9 cellular contexts compared by ENCODE assay signal in genomic region chr7:151233804-151234203, GRCh38. TPM values are rescaled to one million over a fixed set of nuclear protein-coding genes. Genes with fewer than 3 reads are reported as not detected.
DNase-seq lines count a peak whose midpoint lies in the region; ATAC-seq, FAIRE-seq and TF ChIP-seq lines count a peak whose summit lies in the region.
"Had no signal": no experiment of that assay in that cellular context is flagged by ENCODE, and none has a peak within 500 bp of the region (broad histone marks: within the 10 kb centered on the region; RNA-seq: fewer than 3 reads in every experiment).

No MANE protein-coding gene starts in this region.

- peaks cover 4 to 7% of the 10 kb centered on the region in 2 donors for H3K36me3 ChIP-seq in kidney (ENCODE audit: control insufficient read depth in 1 of 2, insufficient read depth in 2 of 2, low read length in 2 of 2)
- peaks cover 4 to 39% (median 34%) of the 10 kb centered on the region in 5 donors for H3K36me3 ChIP-seq in subcutaneous abdominal adipose tissue (ENCODE audit: control insufficient read depth in 5 of 5, insufficient read depth in 5 of 5, low read length in 5 of 5)

- H3K27ac ChIP-seq in kidney (ENCODE audit: low read depth in 2 of 2, low read length in 2 of 2) (no peak overlapping the region), subcutaneous abdominal adipose tissue (ENCODE audit: low read depth, low read length) (no peak overlapping the region)

- FAIRE-seq in kidney (lab: Jason Lieb, UNC) = no peak

- H3K36me3 Mint-ChIP-seq in activated CD8-positive, alpha-beta memory T cell treated with anti-CD3 and anti-CD28 coated beads, Interleukin-2, amount 10 ng/mL, durations not matched to agents 7 days and 5 days = peaks cover 12% of the 10 kb centered on the region
- H3K36me3 Mint-ChIP-seq in activated naive CD8-positive, alpha-beta T cell = peaks cover 3% of the 10 kb centered on the region

- no peaks in the 10 kb centered on the region for H3K9me3 Mint-ChIP-seq in activated CD8-positive, alpha-beta memory T cell treated with anti-CD3 and anti-CD28 coated beads, Interleukin-2, amount 10 ng/mL, durations not matched to agents 7 days and 5 days (ENCODE audit: low read depth)
- H3K9me3 Mint-ChIP-seq in activated naive CD8-positive, alpha-beta T cell (ENCODE audit: low read depth) = no peaks in the 10 kb centered on the region

- intact Hi-C loops in kidney (cut with DNase I) = no loop called here

- DNase-seq in activated CD8-positive, alpha-beta memory T cell treated with anti-CD3 and anti-CD28 coated beads, Interleukin-2, amount 10 ng/mL, durations not matched to agents 7 days and 5 days = no peak
- no peak for DNase-seq in activated CD8-positive, alpha-beta memory T cell treated with anti-CD3 and anti-CD28 coated beads for 24 hours
- DNase-seq in kidney (no peak), COLO829 (ENCODE audit: low spot score) (no peak), middle frontal gyrus (ENCODE audit: extremely low spot score, low spot score) (no peak), NCI-H1930 (lab: John Stamatoyannopoulos, UW) (no peak)

- no peak for ATAC-seq in activated CD8-positive, alpha-beta memory T cell treated with anti-CD3 and anti-CD28 coated beads, Interleukin-2, amount 10 ng/mL, durations not matched to agents 7 days and 5 days

- H3K4me3 ChIP-seq in kidney (ENCODE audit: low read length in 2 of 2) (peak overlapping the region; percentile 67 to 76), subcutaneous abdominal adipose tissue (ENCODE audit: low read depth in 1 of 5, low read length in 5 of 5) (peak overlapping the region; percentile 81 to 90 (median 87))

- H3K4me1 Mint-ChIP-seq in activated CD8-positive, alpha-beta memory T cell treated with anti-CD3 and anti-CD28 coated beads, Interleukin-2, amount 10 ng/mL, durations not matched to agents 7 days and 5 days = peaks cover 25% of the 10 kb centered on the region
- peaks cover 23% of the 10 kb centered on the region for H3K4me1 Mint-ChIP-seq in activated naive CD8-positive, alpha-beta T cell (ENCODE audit: low read depth)

- peak overlapping the region; percentile 100 for H3K4me3 Mint-ChIP-seq in activated CD8-positive, alpha-beta memory T cell treated with anti-CD3 and anti-CD28 coated beads, Interleukin-2, amount 10 ng/mL, durations not matched to agents 7 days and 5 days
- peak overlapping the region; percentile 100 for H3K4me3 Mint-ChIP-seq in activated naive CD8-positive, alpha-beta T cell

- TF ChIP-seq CTCF in kidney (IDR thresholded peaks at IDR 0.05; ENCODE audit: borderline replicate concordance, extremely low read depth, insufficient read depth) = no peak

- no peaks in the 10 kb centered on the region for H3K27me3 ChIP-seq in subcutaneous abdominal adipose tissue (ENCODE audit: control insufficient read depth in 5 of 5, insufficient read depth in 4 of 5, low read length in 5 of 5)

- peak overlapping the region in 1 of 2 donors; percentile 84 for H3K9ac ChIP-seq in kidney (ENCODE audit: low read length in 2 of 2)
- H3K9ac ChIP-seq in subcutaneous abdominal adipose tissue (ENCODE audit: low read length in 5 of 5) = peak overlapping the region in 2 of 5 donors; percentile 17 to 89

- H3K27me3 Mint-ChIP-seq in activated CD8-positive, alpha-beta memory T cell treated with anti-CD3 and anti-CD28 coated beads, Interleukin-2, amount 10 ng/mL, durations not matched to agents 7 days and 5 days = no peaks in the 10 kb centered on the region
- H3K27me3 Mint-ChIP-seq in activated naive CD8-positive, alpha-beta T cell = no peaks in the 10 kb centered on the region

- peak overlapping the region; percentile 100 for H3K27ac Mint-ChIP-seq in activated CD8-positive, alpha-beta memory T cell treated with anti-CD3 and anti-CD28 coated beads, Interleukin-2, amount 10 ng/mL, durations not matched to agents 7 days and 5 days
- peak overlapping the region; percentile 98 for H3K27ac Mint-ChIP-seq in activated naive CD8-positive, alpha-beta T cell

- CTCF ChIA-PET in activated CD8-positive, alpha-beta memory T cell treated with anti-CD3 and anti-CD28 coated beads, Interleukin-2, amount 10 ng/mL, durations not matched to agents 7 days and 5 days (lab: Charles Lee) = interaction anchor here (1.4 to 4.7 kb wide), 2 partner anchors 10 to 14 kb away, joined by 3 to 47 read pairs; no protein-coding TSS in a partner anchor

- H3K4me1 ChIP-seq in kidney (ENCODE audit: control insufficient read depth in 1 of 2, insufficient read depth in 1 of 2, low read depth in 1 of 2, low read length in 2 of 2) (peaks cover 12 to 15% of the 10 kb centered on the region in 2 donors), subcutaneous abdominal adipose tissue (ENCODE audit: control insufficient read depth in 5 of 5, insufficient read depth in 5 of 5, low read length in 5 of 5) (peaks cover 6 to 28% (median 24%) of the 10 kb centered on the region in 5 donors)

- no peaks in the 10 kb centered on the region for H3K9me3 ChIP-seq in kidney (ENCODE audit: control insufficient read depth in 1 of 2, low read length in 2 of 2)
- H3K9me3 ChIP-seq in subcutaneous abdominal adipose tissue (ENCODE audit: control insufficient read depth in 5 of 5, low read length in 5 of 5) = no peaks in the 10 kb centered on the region

RNA-seq across cellular contexts. Expression of gene CHPF2, which starts 1.5 kb away (rescaled TPM):
- total RNA-seq in activated CD8-positive, alpha-beta memory T cell treated with anti-CD3 and anti-CD28 coated beads, Interleukin-2, amount 10 ng/mL, durations not matched to agents 7 days and 5 days = 10 to 100 TPM; 46.1 to 46.8 TPM
- 45.2 TPM for total RNA-seq in kidney
- polyA plus RNA-seq in kidney (ENCODE audit: insufficient read depth, low read depth, low replicate concordance) = 15.6 TPM

RNA-seq across cellular contexts. Expression of gene ABCF2, which starts 6.8 kb away (rescaled TPM):
- total RNA-seq in activated CD8-positive, alpha-beta memory T cell treated with anti-CD3 and anti-CD28 coated beads, Interleukin-2, amount 10 ng/mL, durations not matched to agents 7 days and 5 days = 10 to 100 TPM; 37.8 to 47.3 TPM
- total RNA-seq in kidney = 30.8 TPM
- 22.5 TPM for polyA plus RNA-seq in kidney (ENCODE audit: insufficient read depth, low read depth, low replicate concordance)

RNA-seq across cellular contexts. Expression of gene SMARCD3, which starts 14.7 kb away (rescaled TPM):
- total RNA-seq in activated CD8-positive, alpha-beta memory T cell treated with anti-CD3 and anti-CD28 coated beads, Interleukin-2, amount 10 ng/mL, durations not matched to agents 7 days and 5 days = 1 to 10 TPM; 1.0 to 2.5 TPM
- total RNA-seq in kidney = 52.5 TPM
- polyA plus RNA-seq in kidney (ENCODE audit: insufficient read depth, low read depth, low replicate concordance) = 46.4 TPM

RNA-seq across cellular contexts. Expression of gene H2BK1, which starts 23.5 kb away (rescaled TPM):
- total RNA-seq in activated CD8-positive, alpha-beta memory T cell treated with anti-CD3 and anti-CD28 coated beads, Interleukin-2, amount 10 ng/mL, durations not matched to agents 7 days and 5 days = not detected
- total RNA-seq in kidney = not detected
- not detected for polyA plus RNA-seq in kidney (ENCODE audit: insufficient read depth, low read depth, low replicate concordance)
- total RNA-seq: right cardiac atrium had no signal
- polyA plus RNA-seq: right cardiac atrium had no signal

RNA-seq across cellular contexts. Expression of gene ASB10, which starts 46.8 kb away (rescaled TPM):
- not detected for total RNA-seq in activated CD8-positive, alpha-beta memory T cell treated with anti-CD3 and anti-CD28 coated beads, Interleukin-2, amount 10 ng/mL, durations not matched to agents 7 days and 5 days
- total RNA-seq in kidney = not detected
- 0.22 TPM for polyA plus RNA-seq in kidney (ENCODE audit: insufficient read depth, low read depth, low replicate concordance)

Comparison
In these comparisons a context has a peak if more than half of its experiments do, and no peak if none do; other contexts are left out.
1. RNA of gene SMARCD3, which starts 14.7 kb away (total RNA-seq): 52.5 TPM in kidney (single experiment); 1.0 to 2.5 TPM in activated CD8-positive, alpha-beta memory T cell treated with anti-CD3 and anti-CD28 coated beads, Interleukin-2, amount 10 ng/mL, durations not matched to agents 7 days and 5 days; every median in the first group is over 10 times any median in the second.